In genomic region chr15:90230071-90230494, GRCh38 we compare ENCODE assay signal across 11 cellular contexts. TPM values are rescaled to one million over a fixed set of nuclear protein-coding genes. Genes with fewer than 3 reads are reported as not detected.
A peak's percentile ranks its signal among the peaks of the same experiment; 100 is the strongest.
DNase-seq lines count a peak whose midpoint lies in the region; ATAC-seq, FAIRE-seq and TF ChIP-seq lines count a peak whose summit lies in the region.
"Had no signal": no experiment of that assay in that cellular context is flagged by ENCODE, and none has a peak within 500 bp of the region (broad histone marks: within the 10 kb centered on the region; RNA-seq: fewer than 3 reads in every experiment).

No MANE protein-coding gene starts in this region.

- ATAC-seq in activated T-cell treated with anti-CD3 and anti-CD28 coated beads, Interleukin-2, amount 50 U/mL, for 4 hours, result no peak
- ATAC-seq in K562, result no peak
- no peak for ATAC-seq in lower lobe of right lung
- ATAC-seq in SK-N-SH treated with all-trans-retinoic acid at 6 μM for 48 hours, result no peak

- intact Hi-C loops in K562 (cut with micrococcal nuclease), result loop anchor here (5.0 kb wide), 1 partner anchor 57 kb away; no protein-coding TSS in a partner anchor
- intact Hi-C loops in lower lobe of right lung (cut with DNase I), result no loop called here

- 0 out of 2 replicates have a peak, but pooled peaks cover 4% of the 10 kb centered on the region for H4K20me1 ChIP-seq in K562 (replicated peaks; ENCODE audit: control insufficient read depth, insufficient read depth, low read length)

- H3K4me3 ChIP-seq in K562 (no peak overlapping the region), lower lobe of right lung (no peak overlapping the region), suprapubic skin (no peak overlapping the region)

- TF ChIP-seq EP300 in K562 (IDR thresholded peaks at IDR 0.05; ENCODE audit: low read length), result no peak
- TF ChIP-seq EP300 in suprapubic skin (IDR thresholded peaks at IDR 0.05), result no peak

- H3K9me3 Mint-ChIP-seq in activated T-cell treated with anti-CD3 and anti-CD28 coated beads, Interleukin-2, amount 50 U/mL, for 4 hours, result no peaks in the 10 kb centered on the region

- H3K4me1 Mint-ChIP-seq in activated T-cell treated with anti-CD3 and anti-CD28 coated beads, Interleukin-2, amount 50 U/mL, for 4 hours (ENCODE audit: low read depth), result peaks cover 47% of the 10 kb centered on the region

- peaks cover 32% of the 10 kb centered on the region for H3K79me2 ChIP-seq in K562 (ENCODE audit: control insufficient read depth, insufficient read depth, low read length)

- DNase-seq in activated T-cell treated with anti-CD3 and anti-CD28 coated beads, Interleukin-2, amount 50 U/mL, for 4 hours, result no peak
- DNase-seq in activated T-cell treated with anti-CD3 and anti-CD28 coated beads, Interleukin-2, amount 50 U/mL, for 48 hours, result no peak
- DNase-seq in K562 (ENCODE audit: extremely low read depth in 1 of 4, low spot score in 3 of 4) (no peak), lower lobe of right lung (no peak), suprapubic skin (ENCODE audit: low spot score in 2 of 2) (no peak), NOMO-1 (lab: John Stamatoyannopoulos, UW; ENCODE audit: unreplicated experiment in 2 of 2) (no peak), GM12892 (ENCODE audit: insufficient read length) (no peak)
- DNase-seq: activated CD4-positive, alpha-beta T cell treated with anti-CD3 and anti-CD28 coated beads for 4 hours had no signal

- peaks cover 72% of the 10 kb centered on the region for H3K36me3 ChIP-seq in K562 (ENCODE audit: control insufficient read depth, insufficient read depth, low read length)
- H3K36me3 ChIP-seq in lower lobe of right lung, result peaks cover 60% of the 10 kb centered on the region
- H3K36me3 ChIP-seq in suprapubic skin, result peaks cover 58% of the 10 kb centered on the region

- peak overlapping the region in 1 of 2 experiments; percentile 76; a peak in 1 of 4 replicates for H3K9ac ChIP-seq in K562 (ENCODE audit: insufficient read depth in 1 of 2, low read depth in 2 of 2, low read length in 2 of 2)

- no peaks in the 10 kb centered on the region for H3K9me3 ChIP-seq in K562 (replicated peaks; ENCODE audit: control insufficient read depth, insufficient read depth, low read depth, low read length)
- H3K9me3 ChIP-seq in lower lobe of right lung, result no peaks in the 10 kb centered on the region
- no peaks in the 10 kb centered on the region for H3K9me3 ChIP-seq in suprapubic skin

- H3K27me3 ChIP-seq in K562 (ENCODE audit: control insufficient read depth in 2 of 2, insufficient read depth in 2 of 2, low read length in 2 of 2) (no peaks in the 10 kb centered on the region), lower lobe of right lung (ENCODE audit: low read depth) (no peaks in the 10 kb centered on the region), suprapubic skin (no peaks in the 10 kb centered on the region)

- peak overlapping the region; percentile 94 for H3K4me3 Mint-ChIP-seq in activated T-cell treated with anti-CD3 and anti-CD28 coated beads, Interleukin-2, amount 50 U/mL, for 4 hours

- no peak for TF ChIP-seq POLR2A in K562 (conservative IDR thresholded peaks at IDR 0.05)
- TF ChIP-seq POLR2A in suprapubic skin (IDR thresholded peaks at IDR 0.05), result no peak
- no peak for TF ChIP-seq POLR2A in GM12892 (IDR thresholded peaks at IDR 0.05; ENCODE audit: low read depth, low read length)

- no peak overlapping the region for H3K4me2 ChIP-seq in K562 (ENCODE audit: insufficient read depth, low read length)

- whole genome bisulfite sequencing in K562 (ENCODE audit: insufficient coverage, low coverage, missing lambda C conversion rate), result 58% methylated on average over 12 of the region's 12 CpGs
- WGBS in suprapubic skin, result 67% methylated on average over 12 of the region's 12 CpGs

- no peaks in the 10 kb centered on the region for H3K27me3 Mint-ChIP-seq in activated T-cell treated with anti-CD3 and anti-CD28 coated beads, Interleukin-2, amount 50 U/mL, for 4 hours (ENCODE audit: low read depth)
- H3K27me3 Mint-ChIP-seq: progenitor cell of endocrine pancreas had no signal

- TF ChIP-seq CTCF in K562 (IDR thresholded peaks at IDR 0.05 in 2 of 3, conservative IDR thresholded peaks at IDR 0.05 in 1 of 3; ENCODE audit: insufficient read depth in 2 of 3, low read depth in 1 of 3, low read length in 3 of 3) (no peak), lower lobe of right lung (IDR thresholded peaks at IDR 0.05) (no peak), suprapubic skin (IDR thresholded peaks at IDR 0.05) (no peak)

- no peak overlapping the region for H2AFZ ChIP-seq in K562 (ENCODE audit: low read depth, low read length)

- no peaks in the 10 kb centered on the region for H3K9me1 ChIP-seq in K562 (ENCODE audit: control insufficient read depth, insufficient read depth, low read length)

- H3K36me3 Mint-ChIP-seq in activated T-cell treated with anti-CD3 and anti-CD28 coated beads, Interleukin-2, amount 50 U/mL, for 4 hours (ENCODE audit: insufficient read depth), result peaks cover 25% of the 10 kb centered on the region

- POLR2A ChIA-PET in K562 (lab: Yijun Ruan, JAX), result interaction anchor here (0.8 to 1.8 kb wide), 4 partner anchors 8 to 44 kb away, joined by 3 to 6 read pairs (median 4); no protein-coding TSS in a partner anchor

- in situ Hi-C loops in K562 (cut with MboI), result loop anchor here (10.0 kb wide), 1 partner anchor 445 kb away; no protein-coding TSS in a partner anchor

- H3K27ac ChIP-seq in K562 (ENCODE audit: extremely low read depth, low read depth, low read length) (peak overlapping the region; percentile 29; the same call in 1 of the 3 replicates), lower lobe of right lung (peak overlapping the region; percentile 64), suprapubic skin (peak overlapping the region; percentile 29)

- TF ChIP-seq RAD21 in K562 (CRISPR knock-in tag; conservative IDR thresholded peaks at IDR 0.05 in 1 of 2, IDR thresholded peaks at IDR 0.05 in 1 of 2), result no peak

- peaks cover 7 to 45% of the 10 kb centered on the region in 2 experiments; a peak in 3 of 5 replicates for H3K4me1 ChIP-seq in K562 (replicated peaks in 1 of 2; ENCODE audit: control insufficient read depth in 2 of 2, insufficient read depth in 2 of 2, low read length in 2 of 2)
- peaks cover 39% of the 10 kb centered on the region for H3K4me1 ChIP-seq in lower lobe of right lung
- peaks cover 43% of the 10 kb centered on the region for H3K4me1 ChIP-seq in suprapubic skin

- CTCF ChIA-PET in K562 (lab: Yijun Ruan, JAX; ENCODE audit: low intra/inter-chr PET ratio), result interaction anchor here (0.7 kb wide), 1 partner anchor 87 kb away, joined by 3 read pairs; no protein-coding TSS in a partner anchor

- FAIRE-seq in K562 (lab: Jason Lieb, UNC) (no peak), GM12892 (lab: Jason Lieb, UNC) (no peak)
- FAIRE-seq: colon had no signal

- no TSS peak for BruUV-seq in K562 (replicated peaks; lab: Mats Ljungman, UMichigan)

RNA-seq across cellular contexts. Expression of gene CIB1, which starts 3.7 kb away (rescaled TPM):
- 100 to 1,000 TPM; 130 to 158 (median 151) TPM for total RNA-seq in activated T-cell treated with anti-CD3 and anti-CD28 coated beads, Interleukin-2, amount 50 U/mL, for 4 hours
- total RNA-seq in K562 (2011; cell fraction: chromatin; rRNA removed; ENCODE audit: low replicate concordance), result 14.3 and 33.8 TPM in 2 replicates
- total RNA-seq in K562 (2011; cell fraction: nucleolus; rRNA removed), result 35.9 and 36.5 TPM in 2 replicates
- 26.0 and 30.1 TPM in 2 replicates for total RNA-seq in K562 (2011; cell fraction: nucleoplasm; rRNA removed)
- total RNA-seq in K562 (2014; rRNA removed), result 61.4 and 94.5 TPM in 2 replicates
- 46.9 and 49.6 TPM in 2 replicates for total RNA-seq in K562 (2014; rRNA removed; fragmentation: Illumina TruSeq; extraction: Trizol)
- 63.4 and 64.5 TPM in 2 replicates for total RNA-seq in K562 (2015; rRNA removed; fragmentation: Illumina TruSeq; extraction: Trizol)
- total RNA-seq in K562 (2021), result 106 and 107 TPM in 2 replicates
- polyA plus RNA-seq in K562 (2011; rRNA removed), result 136 and 186 TPM in 2 replicates
- 212 and 302 TPM in 2 replicates for polyA plus RNA-seq in K562 (2011; cell fraction: cytosol; rRNA removed)
- 104 and 147 TPM in 2 replicates for polyA plus RNA-seq in K562 (2011; cell fraction: nucleus; rRNA removed)
- polyA plus RNA-seq in K562 (2012), result 132 and 166 TPM in 2 replicates
- polyA plus RNA-seq in K562 (2014; fragmentation: Illumina TruSeq; extraction: Trizol), result 107 and 138 TPM in 2 replicates
- polyA plus RNA-seq in K562 (2014; fragmentation: Nextera tagmentation; extraction: Ambion mirVana), result 10 to 100 TPM; 14.9 to 33.8 TPM
- 128 and 142 TPM in 2 replicates for polyA plus RNA-seq in K562 (2014; rRNA removed)
- 38.2 and 47.4 TPM in 2 replicates for polyA minus RNA-seq in K562 (2011; rRNA and poly(A)+ RNA removed)
- 35.2 and 37.1 TPM in 2 replicates for polyA minus RNA-seq in K562 (2011; cell fraction: cytosol; rRNA and poly(A)+ RNA removed)
- polyA minus RNA-seq in K562 (2011; cell fraction: nucleus; rRNA and poly(A)+ RNA removed), result 10.0 and 16.9 TPM in 2 replicates
- total RNA-seq in lower lobe of right lung, result 80.8 TPM
- 10 to 100 TPM; 16.2 to 41.9 (median 29.7) TPM for total RNA-seq in suprapubic skin
- polyA plus RNA-seq in GM12892 (2012; ENCODE audit: missing spikeins), result 82.3 TPM

RNA-seq across cellular contexts. Expression of gene GDPGP1, which starts 3.9 kb away (rescaled TPM):
- 10 to 100 TPM; 11.4 to 12.9 (median 11.9) TPM for total RNA-seq in activated T-cell treated with anti-CD3 and anti-CD28 coated beads, Interleukin-2, amount 50 U/mL, for 4 hours
- total RNA-seq in K562 (2011; cell fraction: chromatin; rRNA removed; ENCODE audit: low replicate concordance), result 9.0 and 29.0 TPM in 2 replicates
- 29.9 and 32.4 TPM in 2 replicates for total RNA-seq in K562 (2011; cell fraction: nucleolus; rRNA removed)
- 18.3 and 18.8 TPM in 2 replicates for total RNA-seq in K562 (2011; cell fraction: nucleoplasm; rRNA removed)
- 3.9 and 4.0 TPM in 2 replicates for total RNA-seq in K562 (2014; rRNA removed)
- 2.8 and 3.0 TPM in 2 replicates for total RNA-seq in K562 (2014; rRNA removed; fragmentation: Illumina TruSeq; extraction: Trizol)
- total RNA-seq in K562 (2015; rRNA removed; fragmentation: Illumina TruSeq; extraction: Trizol), result 2.4 and 3.0 TPM in 2 replicates
- total RNA-seq in K562 (2021), result 6.0 and 6.1 TPM in 2 replicates
- 3.7 and 4.0 TPM in 2 replicates for polyA plus RNA-seq in K562 (2011; rRNA removed)
- 1.4 and 2.7 TPM in 2 replicates for polyA plus RNA-seq in K562 (2011; cell fraction: cytosol; rRNA removed)
- polyA plus RNA-seq in K562 (2011; cell fraction: nucleus; rRNA removed), result 9.9 and 12.7 TPM in 2 replicates
- polyA plus RNA-seq in K562 (2012), result 2.3 and 4.2 TPM in 2 replicates
- 1.2 and 2.0 TPM in 2 replicates for polyA plus RNA-seq in K562 (2014; fragmentation: Illumina TruSeq; extraction: Trizol)
- under 1 TPM; 0.78 to 0.92 TPM for polyA plus RNA-seq in K562 (2014; fragmentation: Nextera tagmentation; extraction: Ambion mirVana)
- 2.6 and 3.3 TPM in 2 replicates for polyA plus RNA-seq in K562 (2014; rRNA removed)
- 7.1 and 7.7 TPM in 2 replicates for polyA minus RNA-seq in K562 (2011; rRNA and poly(A)+ RNA removed)
- polyA minus RNA-seq in K562 (2011; cell fraction: cytosol; rRNA and poly(A)+ RNA removed), result 6.0 and 7.6 TPM in 2 replicates
- polyA minus RNA-seq in K562 (2011; cell fraction: nucleus; rRNA and poly(A)+ RNA removed), result 13.9 and 15.4 TPM in 2 replicates
- total RNA-seq in lower lobe of right lung, result 13.1 TPM
- total RNA-seq in suprapubic skin, result 1 to 10 TPM; 2.2 to 3.6 (median 2.9) TPM
- polyA plus RNA-seq in GM12892 (2012; ENCODE audit: missing spikeins), result 3.2 TPM

RNA-seq across cellular contexts. Expression of gene TTLL13, which starts 19.3 kb away (rescaled TPM):
- under 1 TPM in 2 of 3 donors, not detected in 1; 0.19 to 0.95 TPM for total RNA-seq in activated T-cell treated with anti-CD3 and anti-CD28 coated beads, Interleukin-2, amount 50 U/mL, for 4 hours
- total RNA-seq in K562 (2011; cell fraction: chromatin; rRNA removed; ENCODE audit: low replicate concordance), result 1.1 and 1.4 TPM in 2 replicates
- total RNA-seq in K562 (2011; cell fraction: nucleolus; rRNA removed), result 0.53 and 0.83 TPM in 2 replicates
- total RNA-seq in K562 (2011; cell fraction: nucleoplasm; rRNA removed), result 0.37 and 0.76 TPM in 2 replicates
- 0.04 TPM in 1 of 2 replicates, not detected in the other for total RNA-seq in K562 (2014; rRNA removed)
- 0.10 and 0.22 TPM in 2 replicates for total RNA-seq in K562 (2014; rRNA removed; fragmentation: Illumina TruSeq; extraction: Trizol)
- total RNA-seq in K562 (2015; rRNA removed; fragmentation: Illumina TruSeq; extraction: Trizol), result 0.11 TPM in 1 of 2 replicates, not detected in the other
- total RNA-seq in K562 (2021), result 0.11 and 0.36 TPM in 2 replicates
- 0.20 and 0.24 TPM in 2 replicates for polyA plus RNA-seq in K562 (2011; rRNA removed)
- polyA plus RNA-seq in K562 (2011; cell fraction: cytosol; rRNA removed), result 0.22 and 0.24 TPM in 2 replicates
- 0.49 and 0.74 TPM in 2 replicates for polyA plus RNA-seq in K562 (2011; cell fraction: nucleus; rRNA removed)
- 0.17 and 0.55 TPM in 2 replicates for polyA plus RNA-seq in K562 (2012)
- polyA plus RNA-seq in K562 (2014; fragmentation: Illumina TruSeq; extraction: Trizol), result 0.12 TPM in 1 of 2 replicates, not detected in the other
- under 1 TPM; 0.10 to 0.17 TPM for polyA plus RNA-seq in K562 (2014; fragmentation: Nextera tagmentation; extraction: Ambion mirVana)
- 0.05 TPM in 1 of 2 replicates, not detected in the other for polyA plus RNA-seq in K562 (2014; rRNA removed)
- 0.28 and 0.51 TPM in 2 replicates for polyA minus RNA-seq in K562 (2011; rRNA and poly(A)+ RNA removed)
- polyA minus RNA-seq in K562 (2011; cell fraction: cytosol; rRNA and poly(A)+ RNA removed), result not detected in 2 replicates
- 0.22 and 0.40 TPM in 2 replicates for polyA minus RNA-seq in K562 (2011; cell fraction: nucleus; rRNA and poly(A)+ RNA removed)
- total RNA-seq in lower lobe of right lung, result not detected
- under 1 TPM in 1 of 4 donors, not detected in 3; 0.21 TPM for total RNA-seq in suprapubic skin
- polyA plus RNA-seq in GM12892 (2012; ENCODE audit: missing spikeins), result 0.23 TPM

RNA-seq across cellular contexts. Expression of gene SEMA4B, which starts 29.0 kb away (rescaled TPM):
- total RNA-seq in activated T-cell treated with anti-CD3 and anti-CD28 coated beads, Interleukin-2, amount 50 U/mL, for 4 hours, result 1 to 10 TPM; 4.7 to 8.2 (median 7.7) TPM
- 229 and 471 TPM in 2 replicates for total RNA-seq in K562 (2011; cell fraction: chromatin; rRNA removed; ENCODE audit: low replicate concordance)
- total RNA-seq in K562 (2011; cell fraction: nucleolus; rRNA removed), result 275 and 311 TPM in 2 replicates
- 234 and 268 TPM in 2 replicates for total RNA-seq in K562 (2011; cell fraction: nucleoplasm; rRNA removed)
- 11.0 and 38.7 TPM in 2 replicates for total RNA-seq in K562 (2014; rRNA removed)
- total RNA-seq in K562 (2014; rRNA removed; fragmentation: Illumina TruSeq; extraction: Trizol), result 8.5 and 10.7 TPM in 2 replicates
- total RNA-seq in K562 (2015; rRNA removed; fragmentation: Illumina TruSeq; extraction: Trizol), result 16.7 and 17.7 TPM in 2 replicates
- total RNA-seq in K562 (2021), result 33.6 and 37.9 TPM in 2 replicates
- polyA plus RNA-seq in K562 (2011; rRNA removed), result 28.8 and 56.9 TPM in 2 replicates
- polyA plus RNA-seq in K562 (2011; cell fraction: cytosol; rRNA removed), result 31.0 and 40.4 TPM in 2 replicates
- polyA plus RNA-seq in K562 (2011; cell fraction: nucleus; rRNA removed), result 155 and 194 TPM in 2 replicates
- 31.3 and 40.0 TPM in 2 replicates for polyA plus RNA-seq in K562 (2012)
- 10.9 and 16.9 TPM in 2 replicates for polyA plus RNA-seq in K562 (2014; fragmentation: Illumina TruSeq; extraction: Trizol)
- 1 to 10 TPM; 1.3 to 1.5 TPM for polyA plus RNA-seq in K562 (2014; fragmentation: Nextera tagmentation; extraction: Ambion mirVana)
- polyA plus RNA-seq in K562 (2014; rRNA removed), result 24.8 and 27.8 TPM in 2 replicates
- polyA minus RNA-seq in K562 (2011; rRNA and poly(A)+ RNA removed), result 41.6 and 47.9 TPM in 2 replicates
- 59.8 and 102 TPM in 2 replicates for polyA minus RNA-seq in K562 (2011; cell fraction: cytosol; rRNA and poly(A)+ RNA removed)
- polyA minus RNA-seq in K562 (2011; cell fraction: nucleus; rRNA and poly(A)+ RNA removed), result 62.9 and 86.3 TPM in 2 replicates
- 48.1 TPM for total RNA-seq in lower lobe of right lung
- total RNA-seq in suprapubic skin, result 100 to 1,000 TPM in 2 of 4 donors, 10 to 100 TPM in 2; 81.7 to 146 (median 116) TPM
- 7.3 TPM for polyA plus RNA-seq in GM12892 (2012; ENCODE audit: missing spikeins)

RNA-seq across cellular contexts. Expression of gene NGRN, which starts 35.4 kb away (rescaled TPM):
- total RNA-seq in activated T-cell treated with anti-CD3 and anti-CD28 coated beads, Interleukin-2, amount 50 U/mL, for 4 hours, result 10 to 100 TPM; 36.9 to 38.0 (median 37.1) TPM
- total RNA-seq in K562 (2011; cell fraction: chromatin; rRNA removed; ENCODE audit: low replicate concordance), result 23.0 and 24.9 TPM in 2 replicates
- total RNA-seq in K562 (2011; cell fraction: nucleolus; rRNA removed), result 17.9 and 20.5 TPM in 2 replicates
- total RNA-seq in K562 (2011; cell fraction: nucleoplasm; rRNA removed), result 24.8 and 26.5 TPM in 2 replicates
- total RNA-seq in K562 (2014; rRNA removed) (69.5 and 73.4 TPM in 2 replicates), K562 (2014; rRNA removed; fragmentation: Illumina TruSeq; extraction: Trizol) (54.9 and 58.8 TPM in 2 replicates), K562 (2015; rRNA removed; fragmentation: Illumina TruSeq; extraction: Trizol) (60.0 and 61.5 TPM in 2 replicates), K562 (2021) (64.6 and 66.5 TPM in 2 replicates), lower lobe of right lung (73.4 TPM), suprapubic skin (10 to 100 TPM; 49.2 to 71.3 (median 61.4) TPM)
- polyA plus RNA-seq in K562 (2011; rRNA removed) (57.5 and 62.8 TPM in 2 replicates), K562 (2014; fragmentation: Illumina TruSeq; extraction: Trizol) (47.9 and 56.5 TPM in 2 replicates), K562 (2014; fragmentation: Nextera tagmentation; extraction: Ambion mirVana) (10 to 100 TPM; 14.0 to 21.0 TPM), K562 (2014; rRNA removed) (64.5 and 70.3 TPM in 2 replicates)
- polyA plus RNA-seq in K562 (2011; cell fraction: cytosol; rRNA removed), result 45.8 and 48.7 TPM in 2 replicates
- polyA plus RNA-seq in K562 (2011; cell fraction: nucleus; rRNA removed), result 21.4 and 27.0 TPM in 2 replicates
- polyA plus RNA-seq in K562 (2012), result 49.2 and 50.7 TPM in 2 replicates
- 37.7 and 38.0 TPM in 2 replicates for polyA minus RNA-seq in K562 (2011; rRNA and poly(A)+ RNA removed)
- polyA minus RNA-seq in K562 (2011; cell fraction: cytosol; rRNA and poly(A)+ RNA removed), result 18.5 and 20.3 TPM in 2 replicates
- polyA minus RNA-seq in K562 (2011; cell fraction: nucleus; rRNA and poly(A)+ RNA removed), result 8.5 and 11.4 TPM in 2 replicates
- polyA plus RNA-seq in GM12892 (2012; ENCODE audit: missing spikeins), result 14.8 TPM
